ENCODE assay signal across 29 cellular contexts in the genomic region with DNA sequence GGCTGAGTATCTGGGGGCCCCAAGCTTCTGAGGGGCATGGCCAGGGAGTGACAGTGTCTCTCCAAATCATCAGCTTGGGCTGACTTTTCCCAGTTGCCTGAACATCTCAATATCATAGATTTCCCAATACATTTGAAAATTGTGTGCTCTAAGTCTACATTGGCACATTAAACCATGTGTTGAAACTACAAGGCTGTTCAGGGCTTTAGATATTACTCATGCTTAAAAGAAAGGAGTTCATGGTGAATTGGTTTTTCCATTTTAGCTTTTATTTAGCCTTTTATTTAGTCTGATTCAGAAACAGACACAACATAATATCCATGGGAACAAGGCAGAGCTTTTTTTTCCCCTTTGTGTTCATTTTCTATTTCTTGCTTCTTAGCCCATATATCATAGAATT. TPM values are rescaled to one million over a fixed set of nuclear protein-coding genes. Genes with fewer than 3 reads are reported as not detected.
DNase-seq lines count a peak whose midpoint lies in the region; ATAC-seq, FAIRE-seq and TF ChIP-seq lines count a peak whose summit lies in the region.
"Had no signal": no experiment of that assay in that cellular context is flagged by ENCODE, and none has a peak within 500 bp of the region (broad histone marks: within the 10 kb centered on the region; RNA-seq: fewer than 3 reads in every experiment).

No MANE protein-coding gene starts in this region.

- H3K4me3 Mint-ChIP-seq in activated naive CD8-positive, alpha-beta T cell treated with anti-CD3 and anti-CD28 coated beads, Interleukin-2, amount 50 U/mL, for 24 hours, result no peak overlapping the region
- no peak overlapping the region for H3K4me3 Mint-ChIP-seq in activated naive CD8-positive, alpha-beta T cell treated with anti-CD3 and anti-CD28 coated beads for 36 hours
- H3K4me3 Mint-ChIP-seq: CD4-positive, alpha-beta memory T cell had no signal

- FAIRE-seq in GM12891 (lab: Jason Lieb, UNC), result no peak
- FAIRE-seq: A204.1 had no signal

- no peaks in the 10 kb centered on the region for H3K36me3 Mint-ChIP-seq in activated naive CD8-positive, alpha-beta T cell treated with anti-CD3 and anti-CD28 coated beads, Interleukin-2, amount 50 U/mL, for 24 hours (ENCODE audit: low read depth)
- no peaks in the 10 kb centered on the region for H3K36me3 Mint-ChIP-seq in activated naive CD8-positive, alpha-beta T cell treated with anti-CD3 and anti-CD28 coated beads for 36 hours
- H3K36me3 Mint-ChIP-seq: CD4-positive, alpha-beta memory T cell had no signal

- peaks cover 20% of the 10 kb centered on the region for H3K4me1 Mint-ChIP-seq in activated naive CD8-positive, alpha-beta T cell treated with anti-CD3 and anti-CD28 coated beads, Interleukin-2, amount 50 U/mL, for 24 hours
- no peaks in the 10 kb centered on the region for H3K4me1 Mint-ChIP-seq in activated naive CD8-positive, alpha-beta T cell treated with anti-CD3 and anti-CD28 coated beads for 36 hours
- H3K4me1 Mint-ChIP-seq: CD4-positive, alpha-beta memory T cell had no signal

- H3K4me1 ChIP-seq in adipocyte (ENCODE audit: control insufficient read depth, insufficient read depth, low read length), result peaks cover 28% of the 10 kb centered on the region
- H3K4me1 ChIP-seq: BLaER1 treated with 17β-estradiol and CSF1 and Interleukin-3, amounts not matched to agents 10 nM and 100 nM; HAP-1 had no signal

- no peak overlapping the region for H3K4me3 ChIP-seq in adipocyte (ENCODE audit: low read length)
- no peak overlapping the region for H3K4me3 ChIP-seq in fibroblast of the aortic adventitia (ENCODE audit: low read depth, low read length)
- H3K4me3 ChIP-seq: BLaER1 treated with 17β-estradiol and CSF1 and Interleukin-3, amounts not matched to agents 10 nM and 100 nM; HAP-1; MG63; PC-9 had no signal

- no peak overlapping the region for H3K9ac ChIP-seq in adipocyte (ENCODE audit: low read length)
- H3K9ac ChIP-seq: BLaER1 treated with 17β-estradiol and CSF1 and Interleukin-3, amounts not matched to agents 10 nM and 100 nM had no signal

- H3K27ac Mint-ChIP-seq in activated naive CD8-positive, alpha-beta T cell treated with anti-CD3 and anti-CD28 coated beads, Interleukin-2, amount 50 U/mL, for 24 hours, result no peak overlapping the region
- H3K27ac Mint-ChIP-seq in activated naive CD8-positive, alpha-beta T cell treated with anti-CD3 and anti-CD28 coated beads for 36 hours, result no peak overlapping the region
- H3K27ac Mint-ChIP-seq: CD4-positive, alpha-beta memory T cell had no signal

- H3K9me3 Mint-ChIP-seq in activated naive CD8-positive, alpha-beta T cell treated with anti-CD3 and anti-CD28 coated beads, Interleukin-2, amount 50 U/mL, for 24 hours, result no peaks in the 10 kb centered on the region
- peaks cover 5% of the 10 kb centered on the region for H3K9me3 Mint-ChIP-seq in activated naive CD8-positive, alpha-beta T cell treated with anti-CD3 and anti-CD28 coated beads for 36 hours
- H3K9me3 Mint-ChIP-seq: CD4-positive, alpha-beta memory T cell had no signal

- no peak for TF ChIP-seq POLR2A in GM12891 (IDR thresholded peaks at IDR 0.05; ENCODE audit: low read depth, low read length)

- H3K27me3 Mint-ChIP-seq in activated naive CD8-positive, alpha-beta T cell treated with anti-CD3 and anti-CD28 coated beads, Interleukin-2, amount 50 U/mL, for 24 hours, result no peaks in the 10 kb centered on the region
- no peaks in the 10 kb centered on the region for H3K27me3 Mint-ChIP-seq in activated naive CD8-positive, alpha-beta T cell treated with anti-CD3 and anti-CD28 coated beads for 36 hours

- no peak for DNase-seq in activated naive CD8-positive, alpha-beta T cell treated with anti-CD3 and anti-CD28 coated beads, Interleukin-2, amount 50 U/mL, for 24 hours
- no peak for DNase-seq in activated naive CD8-positive, alpha-beta T cell treated with anti-CD3 and anti-CD28 coated beads for 36 hours
- peak; percentile 28 for DNase-seq in adipocyte (ENCODE audit: low read depth)
- peak; percentile 16 for DNase-seq in fibroblast of the aortic adventitia (ENCODE audit: low read depth)
- DNase-seq in GM12891 (ENCODE audit: insufficient read length, low spot score), result no peak
- no peak for DNase-seq in effector CD4-positive, alpha-beta T cell
- no peak for DNase-seq in NCI-H774 (lab: John Stamatoyannopoulos, UW)
- DNase-seq: AML-193; CD4-positive, alpha-beta memory T cell; COR-L47; DMS53; GOT3; KBM-7; MG63; NCI-H1105 treated with DMSO at 0.1 percent for 48 hours; NCI-H146; NCI-H1930; NCI-H2107; NCI-H524 treated with DMSO at 0.1 percent for 48 hours; PC-9 had no signal

- TF ChIP-seq CTCF in fibroblast of the aortic adventitia (IDR thresholded peaks at IDR 0.05; ENCODE audit: insufficient read depth, low read length), result no peak

- no peaks in the 10 kb centered on the region for H3K27me3 ChIP-seq in adipocyte (replicated peaks; ENCODE audit: control insufficient read depth, insufficient read depth, low read length)
- H3K27me3 ChIP-seq: BLaER1 treated with 17β-estradiol and CSF1 and Interleukin-3, amounts not matched to agents 10 nM and 100 nM; MG63 had no signal

- H3K36me3 ChIP-seq in adipocyte (ENCODE audit: control insufficient read depth, insufficient read depth, low read length, severe bottlenecking), result no peaks in the 10 kb centered on the region
- H3K36me3 ChIP-seq: BLaER1 treated with 17β-estradiol and CSF1 and Interleukin-3, amounts not matched to agents 10 nM and 100 nM; HAP-1; MG63 had no signal

- peaks cover 4% of the 10 kb centered on the region for H3K9me3 ChIP-seq in adipocyte (ENCODE audit: control insufficient read depth, low read length)
- H3K9me3 ChIP-seq: HAP-1 had no signal

- peak; percentile 55 for ATAC-seq in activated naive CD8-positive, alpha-beta T cell treated with anti-CD3 and anti-CD28 coated beads, Interleukin-2, amount 50 U/mL, for 24 hours
- ATAC-seq: Right ventricle myocardium inferior had no signal

TF ChIP-seq in GM12891, 5 proteins besides CTCF, POLR2A, EP300 and RAD21:
- TF ChIP-seq SPI1 (IDR thresholded peaks at IDR 0.05; ENCODE audit: low read depth, low read length) (no peak), POU2F2 (IDR thresholded peaks at IDR 0.05; ENCODE audit: low read depth, low read length) (no peak), TAF1 (IDR thresholded peaks at IDR 0.05; ENCODE audit: low read depth, low read length) (no peak), PAX5 (IDR thresholded peaks at IDR 0.05; ENCODE audit: insufficient read depth, low read length, severe bottlenecking) (no peak), POLR2AphosphoS5 (IDR thresholded peaks at IDR 0.05; ENCODE audit: low read depth, low read length) (no peak)

RNA-seq across cellular contexts. Expression of a gene that starts 49.9 kb away (rescaled TPM):
- not detected for total RNA-seq in activated naive CD8-positive, alpha-beta T cell treated with anti-CD3 and anti-CD28 coated beads for 36 hours
- total RNA-seq in fibroblast of the aortic adventitia (ENCODE audit: low replicate concordance), result under 0.01 TPM in 1 of 2 replicates, not detected in the other
- not detected for polyA plus RNA-seq in GM12891 (2012; ENCODE audit: low read depth, missing spikeins)
- total RNA-seq: CD4-positive, alpha-beta memory T cell; Daoy; G401; PC-9; Right ventricle myocardium inferior; RPMI7951; SK-MEL-5 had no signal
- polyA plus RNA-seq: AG04450; CD4-positive, alpha-beta memory T cell had no signal

Comparison
In these comparisons a context has a peak if more than half of its experiments do, and no peak if none do; other contexts are left out.
1. DNase-seq: peak in adipocyte (single experiment) and fibroblast of the aortic adventitia (single experiment); none in activated naive CD8-positive, alpha-beta T cell treated with anti-CD3 and anti-CD28 coated beads, Interleukin-2, amount 50 U/mL, for 24 hours (single experiment), activated naive CD8-positive, alpha-beta T cell treated with anti-CD3 and anti-CD28 coated beads for 36 hours (single experiment), GM12891 (single experiment), effector CD4-positive, alpha-beta T cell (single experiment) and NCI-H774 (single experiment).